In the genomic region with DNA sequence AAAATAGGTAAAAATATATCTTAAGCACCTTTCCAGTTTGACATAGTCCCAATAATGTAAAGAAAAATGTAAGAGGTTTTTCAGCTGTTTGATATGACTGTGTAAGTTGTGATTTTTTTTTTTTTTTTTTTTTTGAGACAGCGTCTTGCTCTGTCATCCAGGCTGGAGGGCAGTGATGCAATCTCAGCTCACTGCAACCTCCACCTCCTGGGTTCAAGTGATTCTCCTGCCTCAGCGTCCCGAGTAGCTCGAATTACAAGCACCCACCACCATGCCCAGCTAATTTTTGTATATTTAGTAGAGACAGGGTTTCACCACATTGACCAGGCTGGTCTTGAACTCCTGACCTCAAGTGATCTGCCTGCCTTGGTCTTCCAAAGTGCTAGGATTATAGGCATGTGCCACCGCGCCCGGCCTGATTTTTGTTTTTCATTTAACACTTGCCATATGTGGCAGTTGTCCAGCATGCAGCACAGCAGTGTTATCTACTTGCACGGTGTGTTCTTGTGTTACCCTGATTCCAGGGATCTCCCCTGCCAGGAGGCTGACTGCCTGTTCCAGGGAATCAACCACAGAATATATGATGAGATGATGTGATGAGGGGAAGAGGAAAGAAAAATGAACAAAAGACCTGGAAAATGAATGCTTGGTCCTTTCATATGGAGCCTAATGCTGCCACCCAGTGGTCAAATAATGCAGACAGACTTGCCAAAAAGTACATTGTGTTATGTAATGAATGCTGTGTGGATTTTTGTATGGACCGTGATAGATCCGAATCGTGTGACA, we compare ENCODE assay signal across 8 cellular contexts.
DNase-seq lines count a peak whose midpoint lies in the region; ATAC-seq, FAIRE-seq and TF ChIP-seq lines count a peak whose summit lies in the region.

No MANE protein-coding gene starts in this region.

- intact Hi-C loops in Calu3 (cut with micrococcal nuclease; ENCODE audit: unreplicated experiment): loop anchor here (1.0 to 10.0 kb wide), 4 partner anchors 80 to 555 kb away; no protein-coding TSS in a partner anchor

- H3K4me3 ChIP-seq in HAP-1: no peak overlapping the region
- no peak overlapping the region for H3K4me3 ChIP-seq in keratinocyte (ENCODE audit: control insufficient read depth in 2 of 3, extremely low read depth in 1 of 3, insufficient read depth in 2 of 3, low read depth in 1 of 3, low read length in 3 of 3)

- peaks cover 5% of the 10 kb centered on the region for H3K36me3 Mint-ChIP-seq in Calu3 (ENCODE audit: insufficient read depth, unreplicated experiment)

- in situ Hi-C loops in HAP-1 (cut with MboI; ENCODE audit: low sequenced_read_pairs): loop anchor here (10.0 kb wide), 1 partner anchor 559 kb away; no protein-coding TSS in a partner anchor

- H3K9me3 ChIP-seq in HAP-1 (no peaks in the 10 kb centered on the region), keratinocyte (ENCODE audit: control insufficient read depth, low read depth, low read length) (no peaks in the 10 kb centered on the region)

- TF ChIP-seq CTCF in Calu3 (IDR thresholded peaks at IDR 0.05; ENCODE audit: unreplicated experiment): no peak
- peak; percentile 56 to 82 (median 57) for TF ChIP-seq CTCF in keratinocyte (optimal IDR thresholded peaks at IDR 0.05 in 1 of 3, IDR thresholded peaks at IDR 0.05 in 1 of 3, conservative IDR thresholded peaks at IDR 0.05 in 1 of 3; ENCODE audit: extremely low read depth in 1 of 3, insufficient read depth in 2 of 3, low read length in 3 of 3)

- CTCF ChIA-PET in Calu3 (lab: Charles Lee): interaction anchor here (0.6 to 0.9 kb wide), 5 partner anchors 46 to 555 kb away, joined by 3 to 5 read pairs (median 3); no protein-coding TSS in a partner anchor

- no peaks in the 10 kb centered on the region for H4K20me1 ChIP-seq in keratinocyte (ENCODE audit: control insufficient read depth, extremely low read depth, insufficient read depth, low read length)

- no peak overlapping the region for H3K9ac ChIP-seq in keratinocyte (ENCODE audit: control insufficient read depth, extremely low read depth, insufficient read depth, low read length)

- FAIRE-seq in keratinocyte (lab: Jason Lieb, UNC): peak; percentile 91

- H2AFZ ChIP-seq in keratinocyte (ENCODE audit: control insufficient read depth, low read length): no peak overlapping the region

- no peaks in the 10 kb centered on the region for H3K4me1 Mint-ChIP-seq in Calu3 (ENCODE audit: low read depth, unreplicated experiment)

- no peak overlapping the region for H3K27ac ChIP-seq in keratinocyte (ENCODE audit: control insufficient read depth, insufficient read depth, low read length)

- no TSS peak for BruUV-seq in Calu3 (replicated peaks; lab: Mats Ljungman, UMichigan)

- no peak for ATAC-seq in GM18517 (IDR thresholded peaks at IDR 0.05; ENCODE audit: unreplicated experiment)

- no peaks in the 10 kb centered on the region for H3K27me3 ChIP-seq in HAP-1 (ENCODE audit: low read depth)
- no peaks in the 10 kb centered on the region for H3K27me3 ChIP-seq in keratinocyte (ENCODE audit: control insufficient read depth, extremely low read depth, insufficient read depth, low read length)

- no peak overlapping the region for H3K27ac Mint-ChIP-seq in Calu3 (ENCODE audit: unreplicated experiment)

- peak; percentile 65 for DNase-seq in Calu3
- DNase-seq in HAP-1 (ENCODE audit: low spot score in 2 of 2): peak; percentile 81 to 82
- peak; percentile 90 for DNase-seq in NCI-H2107 (lab: John Stamatoyannopoulos, UW)
- DNase-seq in UCSD-AML1 (lab: John Stamatoyannopoulos, UW; ENCODE audit: unreplicated experiment): peak; percentile 30
- peak; percentile 57 for DNase-seq in central memory CD4-positive, alpha-beta T cell
- DNase-seq in keratinocyte (ENCODE audit: low read depth, low spot score): peak; percentile 25
- DNase-seq in stimulated activated CD4-positive, alpha-beta T cell treated with anti-CD3 and anti-CD28 coated beads, Interleukin-1b, Interleukin-23, amount 100 ng/mL, for 4 hours (ENCODE audit: low read depth in 2 of 2): peak; percentile 23 to 55

- no peaks in the 10 kb centered on the region for H3K27me3 Mint-ChIP-seq in Calu3 (ENCODE audit: unreplicated experiment)

- dilution Hi-C loops in keratinocyte (cut with MboI; ENCODE audit: extremely low pct_ligation_motif_present, low sequenced_read_pairs): no loop called here

- H3K9me3 Mint-ChIP-seq in Calu3 (ENCODE audit: low read depth, unreplicated experiment): no peaks in the 10 kb centered on the region

- peak overlapping the region; percentile 34 for H3K4me2 ChIP-seq in keratinocyte (ENCODE audit: control insufficient read depth, extremely low read depth, insufficient read depth, low read depth, low read length)

- H3K4me1 ChIP-seq in HAP-1 (peaks cover 7% of the 10 kb centered on the region; the same call in 1 of the 2 replicates), keratinocyte (ENCODE audit: control insufficient read depth, extremely low read depth, insufficient read depth, low read length) (no peaks in the 10 kb centered on the region)

- H3K9me1 ChIP-seq in keratinocyte (ENCODE audit: control insufficient read depth, extremely low read depth, insufficient read depth, low read length): no peaks in the 10 kb centered on the region

- H3K4me3 Mint-ChIP-seq in Calu3 (ENCODE audit: low read depth, unreplicated experiment): no peak overlapping the region

- H3K36me3 ChIP-seq in HAP-1 (replicated peaks) (no peaks in the 10 kb centered on the region), keratinocyte (ENCODE audit: control insufficient read depth in 2 of 2, extremely low read depth in 1 of 2, insufficient read depth in 2 of 2, low read length in 2 of 2) (no peaks in the 10 kb centered on the region)

- H3K79me2 ChIP-seq in keratinocyte (ENCODE audit: control insufficient read depth, insufficient read depth, low read length): no peaks in the 10 kb centered on the region

Comparison
In these comparisons a context has a peak if more than half of its experiments do, and no peak if none do; other contexts are left out.
1. DNase-seq: peak in every context shown above with its lines; median percentile 90 in NCI-H2107; 82 in HAP-1; 65 in Calu3; 57 in central memory CD4-positive, alpha-beta T cell; 39 in stimulated activated CD4-positive, alpha-beta T cell treated with anti-CD3 and anti-CD28 coated beads, Interleukin-1b, Interleukin-23, amount 100 ng/mL, for 4 hours; 30 in UCSD-AML1; 25 in keratinocyte.